In genomic region chr20:44080646-44081267, GRCh38 we compare ENCODE assay signal across 8 cellular contexts.
A peak's percentile ranks its signal among the peaks of the same experiment; 100 is the strongest.
DNase-seq lines count a peak whose midpoint lies in the region; ATAC-seq, FAIRE-seq and TF ChIP-seq lines count a peak whose summit lies in the region.

No MANE protein-coding gene starts in this region.

- H3K4me1 ChIP-seq in A673 (ENCODE audit: insufficient read depth, low read length, poor library complexity, severe bottlenecking) (peaks cover 6% of the 10 kb centered on the region), endothelial cell of umbilical vein (ENCODE audit: control insufficient read depth, extremely low read depth, insufficient read depth, low read length) (no peaks in the 10 kb centered on the region)

- DNase-seq in A673 (ENCODE audit: low spot score) = peak; percentile 84
- peak; percentile 78 for DNase-seq in HK-2 (ENCODE audit: unreplicated experiment)
- peak; percentile 22 for DNase-seq in NCI-H82 treated with DMSO at 0.1 percent for 48 hours (lab: John Stamatoyannopoulos, UW; ENCODE audit: unreplicated experiment)
- peak; percentile 88 for DNase-seq in activated CD8-positive, alpha-beta memory T cell treated with anti-CD3 and anti-CD28 coated beads for 24 hours
- peak; percentile 79 for DNase-seq in endothelial cell of umbilical vein (ENCODE audit: low read depth, low spot score)
- DNase-seq in mucosa of gallbladder (ENCODE audit: low spot score) = peak; percentile 81
- peak; percentile 55 for DNase-seq in stimulated activated CD8-positive, alpha-beta memory T cell treated with anti-CD3 and anti-CD28 coated beads, Interleukin-7, amount 100 ng/mL, for 24 hours (ENCODE audit: low read depth)

- POLR2A ChIA-PET in A673 (lab: Charles Lee; ENCODE audit: low non-redundant PET) (no interaction called here), endothelial cell of umbilical vein (lab: Charles Lee) (no interaction called here)

- H4K20me1 ChIP-seq in endothelial cell of umbilical vein (replicated peaks; ENCODE audit: control insufficient read depth, extremely low read depth, insufficient read depth, low read length) = no peaks in the 10 kb centered on the region

- intact Hi-C loops in A673 (cut with micrococcal nuclease; ENCODE audit: unreplicated experiment) (loop anchor here (1.0 to 5.0 kb wide), 5 partner anchors 153 to 633 kb away; no protein-coding TSS in a partner anchor), endothelial cell of umbilical vein (cut with micrococcal nuclease) (loop anchor here (1.0 kb wide), 8 partner anchors 24 to 631 kb away; no protein-coding TSS in a partner anchor)

- peak overlapping the region; percentile 50 for H2AFZ ChIP-seq in endothelial cell of umbilical vein (ENCODE audit: low read depth, low read length)

- no TSS peak for BruUV-seq in A673 (replicated peaks; lab: Mats Ljungman, UMichigan)
- BruUV-seq in endothelial cell of umbilical vein (replicated peaks; lab: Mats Ljungman, UMichigan) = no TSS peak

- no peaks in the 10 kb centered on the region for H3K9me3 ChIP-seq in A673 (ENCODE audit: low read depth, low read length, poor library complexity, severe bottlenecking)
- no peaks in the 10 kb centered on the region for H3K9me3 ChIP-seq in endothelial cell of umbilical vein (replicated peaks; ENCODE audit: control insufficient read depth, insufficient read depth, low read length)

- no peaks in the 10 kb centered on the region for H3K79me2 ChIP-seq in endothelial cell of umbilical vein (ENCODE audit: control insufficient read depth, insufficient read depth, low read length)

- H3K27ac ChIP-seq in A673 (ENCODE audit: low read depth, low read length, poor library complexity, severe bottlenecking) (peak overlapping the region; percentile 4), endothelial cell of umbilical vein (ENCODE audit: insufficient read depth, low read depth, low read length) (no peak overlapping the region)

- CTCF ChIA-PET in A673 (lab: Charles Lee) (interaction anchor here (0.6 to 1.5 kb wide), 5 partner anchors 111 to 543 kb away, joined by 3 to 9 read pairs (median 4); no protein-coding TSS in a partner anchor), endothelial cell of umbilical vein (lab: Charles Lee) (interaction anchor here (0.6 to 7.6 kb wide), 51 partner anchors 8 to 634 kb away, joined by 3 to 191 read pairs (median 4); partner anchors contain the start of genes GTSF1L and IFT52)

- H3K27me3 ChIP-seq in A673 (replicated peaks; ENCODE audit: insufficient read depth, low read depth, low read length, poor library complexity) (no peaks in the 10 kb centered on the region), endothelial cell of umbilical vein (ENCODE audit: control insufficient read depth in 2 of 2, insufficient read depth in 2 of 2, low read length in 2 of 2) (no peaks in the 10 kb centered on the region)

- no peak for TF ChIP-seq POLR2A in endothelial cell of umbilical vein (IDR thresholded peaks at IDR 0.05; ENCODE audit: low read depth, low read length)

- H3K4me3 ChIP-seq in A673 (ENCODE audit: low read depth, low read length, poor library complexity, severe bottlenecking) (no peak overlapping the region), endothelial cell of umbilical vein (replicated peaks in 1 of 3; ENCODE audit: insufficient read depth in 1 of 3, low read depth in 1 of 3, low read length in 3 of 3) (no peak overlapping the region)

- peak; percentile 75 for ATAC-seq in GM18511 (IDR thresholded peaks at IDR 0.05; ENCODE audit: unreplicated experiment)

- no peaks in the 10 kb centered on the region for H3K9me1 ChIP-seq in endothelial cell of umbilical vein (replicated peaks; ENCODE audit: control insufficient read depth, extremely low read depth, insufficient read depth, low read length)

- TF ChIP-seq CTCF in A673 (conservative IDR thresholded peaks at IDR 0.05; ENCODE audit: low read depth, low read length) = peak; percentile 98
- TF ChIP-seq CTCF in endothelial cell of umbilical vein (IDR thresholded peaks at IDR 0.05; ENCODE audit: extremely low read depth in 1 of 2, insufficient read depth in 1 of 2, low read depth in 1 of 2, low read length in 2 of 2) = peak; percentile 81 to 98

- dilution Hi-C loops in endothelial cell of umbilical vein (cut with MboI; ENCODE audit: extremely low pct_ligation_motif_present, low sequenced_read_pairs) = no loop called here

- H3K36me3 ChIP-seq in A673 (ENCODE audit: insufficient read depth, low read length, poor library complexity, severe bottlenecking) = no peaks in the 10 kb centered on the region
- no peaks in the 10 kb centered on the region for H3K36me3 ChIP-seq in endothelial cell of umbilical vein (ENCODE audit: control insufficient read depth in 2 of 2, extremely low read depth in 1 of 2, insufficient read depth in 2 of 2, low read length in 2 of 2)

- H3K4me2 ChIP-seq in endothelial cell of umbilical vein (ENCODE audit: insufficient read depth, low read length) = no peak overlapping the region

- H3K9ac ChIP-seq in endothelial cell of umbilical vein (replicated peaks; ENCODE audit: extremely low read depth, insufficient read depth, low read length) = no peak overlapping the region

- FAIRE-seq in endothelial cell of umbilical vein (lab: Jason Lieb, UNC) = peak; percentile 81

TF ChIP-seq in endothelial cell of umbilical vein, 7 proteins besides CTCF, POLR2A, EP300 and RAD21:
- TF ChIP-seq MYC (IDR thresholded peaks at IDR 0.05; ENCODE audit: low read depth, low read length) (no peak), POLR2AphosphoS5 (IDR thresholded peaks at IDR 0.05; ENCODE audit: insufficient read depth, low read depth, low read length) (no peak), GATA2 (IDR thresholded peaks at IDR 0.05; ENCODE audit: insufficient read depth, insufficient read length, low read depth, low read length) (no peak), JUN (IDR thresholded peaks at IDR 0.05; ENCODE audit: borderline replicate concordance, insufficient read depth, insufficient read length, low read depth) (no peak), FOS (IDR thresholded peaks at IDR 0.05; ENCODE audit: borderline replicate concordance, insufficient read depth, low read length) (no peak), EZH2 (IDR thresholded peaks at IDR 0.05; ENCODE audit: borderline replicate concordance, low read depth, low read length, severe bottlenecking) (no peak), MAX (IDR thresholded peaks at IDR 0.05; ENCODE audit: insufficient read depth, insufficient read length) (no peak)
TF ChIP-seq in endothelial cell of umbilical vein: peak in this region for 0.

Comparison
In these comparisons a context has a peak if more than half of its experiments do, and no peak if none do; other contexts are left out.
1. DNase-seq: peak in every context shown above with its lines; median percentile 88 in activated CD8-positive, alpha-beta memory T cell treated with anti-CD3 and anti-CD28 coated beads for 24 hours; 84 in A673; 81 in mucosa of gallbladder; 79 in endothelial cell of umbilical vein; 78 in HK-2; 55 in stimulated activated CD8-positive, alpha-beta memory T cell treated with anti-CD3 and anti-CD28 coated beads, Interleukin-7, amount 100 ng/mL, for 24 hours; 22 in NCI-H82 treated with DMSO at 0.1 percent for 48 hours.